ENCODE assay signal across 14 cellular contexts in the genomic region with DNA sequence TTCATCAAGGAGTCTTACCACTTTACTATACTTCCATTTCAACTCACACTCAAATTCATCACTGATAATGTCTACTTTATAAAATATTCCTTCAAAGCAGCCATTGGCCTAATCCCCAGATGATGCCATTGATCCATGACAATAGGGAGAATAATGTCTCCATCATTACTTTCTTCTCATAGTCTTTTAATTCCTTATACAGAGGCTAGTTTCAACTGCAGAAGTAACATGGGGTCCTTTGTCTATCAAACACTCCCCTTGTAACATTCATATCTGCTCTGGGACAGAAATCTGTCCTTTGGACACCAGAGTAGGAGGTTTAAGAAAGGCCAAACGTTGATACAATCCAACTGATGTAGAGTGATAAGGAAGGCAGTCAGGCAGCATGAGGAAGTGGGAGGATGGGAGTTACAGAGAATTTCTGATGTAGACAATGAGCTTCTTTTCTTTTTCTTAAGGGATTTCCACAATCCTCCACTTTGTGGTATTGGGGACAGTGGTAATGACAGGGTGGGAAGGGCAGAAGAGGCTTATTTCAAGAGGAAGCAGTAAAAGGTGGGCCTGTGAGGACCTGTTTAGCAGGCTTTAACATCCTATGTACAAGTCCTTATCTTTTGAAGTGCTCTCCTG. TPM values are rescaled to one million over a fixed set of nuclear protein-coding genes. Genes with fewer than 3 reads are reported as not detected.
DNase-seq lines count a peak whose midpoint lies in the region; ATAC-seq and TF ChIP-seq lines count a peak whose summit lies in the region.
"Had no signal": no experiment of that assay in that cellular context is flagged by ENCODE, and none has a peak within 500 bp of the region (broad histone marks: within the 10 kb centered on the region; RNA-seq: fewer than 3 reads in every experiment).

No MANE protein-coding gene starts in this region.

- no peak for TF ChIP-seq EP300 in stomach (IDR thresholded peaks at IDR 0.05)

- H3K9me3 ChIP-seq in stomach: no peaks in the 10 kb centered on the region
- H3K9me3 ChIP-seq: A549 had no signal

- no peak for DNase-seq in activated CD4-positive, alpha-beta T cell treated with anti-CD3 and anti-CD28 coated beads, Interleukin-2, amount 10 ng/mL, durations not matched to agents 24 days and 14 days
- DNase-seq in activated CD4-positive, alpha-beta T cell treated with anti-CD3 and anti-CD28 coated beads for 4 hours: no peak
- no peak for DNase-seq in central memory CD8-positive, alpha-beta T cell (ENCODE audit: low spot score in 2 of 2)
- DNase-seq in stomach (no peak), GM19240 (ENCODE audit: insufficient read length, low spot score) (no peak), NCI-H2227 (lab: John Stamatoyannopoulos, UW; ENCODE audit: unreplicated experiment) (no peak)
- DNase-seq: cerebellar nuclear complex; DND-41; stimulated activated naive CD4-positive, alpha-beta T cell had no signal

- no peak overlapping the region for H3K4me3 ChIP-seq in stomach
- H3K4me3 ChIP-seq: A549 had no signal

- intact Hi-C loops in activated CD4-positive, alpha-beta T cell treated with anti-CD3 and anti-CD28 coated beads, Interleukin-2, amount 10 ng/mL, durations not matched to agents 24 days and 14 days (cut with micrococcal nuclease): no loop called here
- intact Hi-C loops in stomach (cut with DNase I; ENCODE audit: low total_unique reads): no loop called here

- H3K27ac Mint-ChIP-seq in activated CD4-positive, alpha-beta T cell treated with anti-CD3 and anti-CD28 coated beads, Interleukin-2, amount 10 ng/mL, durations not matched to agents 24 days and 14 days: peak overlapping the region; percentile 8
- peak overlapping the region; percentile 96 for H3K27ac Mint-ChIP-seq in central memory CD8-positive, alpha-beta T cell (ENCODE audit: low read depth)

- H3K36me3 Mint-ChIP-seq in activated CD4-positive, alpha-beta T cell treated with anti-CD3 and anti-CD28 coated beads, Interleukin-2, amount 10 ng/mL, durations not matched to agents 24 days and 14 days (ENCODE audit: low read depth): no peaks in the 10 kb centered on the region
- H3K36me3 Mint-ChIP-seq in central memory CD8-positive, alpha-beta T cell (ENCODE audit: insufficient read depth): peaks cover 5% of the 10 kb centered on the region

- no peak for TF ChIP-seq POLR2A in stomach (IDR thresholded peaks at IDR 0.05)

- H3K27ac ChIP-seq in stomach: peak overlapping the region in 4 of 5 donors; percentile 57 to 76 (median 62)
- H3K27ac ChIP-seq: A549 had no signal

- peaks cover 19% of the 10 kb centered on the region for H3K4me1 Mint-ChIP-seq in activated CD4-positive, alpha-beta T cell treated with anti-CD3 and anti-CD28 coated beads, Interleukin-2, amount 10 ng/mL, durations not matched to agents 24 days and 14 days
- H3K4me1 Mint-ChIP-seq in central memory CD8-positive, alpha-beta T cell: peaks cover 19% of the 10 kb centered on the region

- peak; percentile 5 for ATAC-seq in HG03457 (IDR thresholded peaks at IDR 0.05; ENCODE audit: unreplicated experiment)
- no peak for ATAC-seq in central memory CD8-positive, alpha-beta T cell (replicated peaks; ENCODE audit: extremely low read depth, poor library complexity, severe bottlenecking)
- ATAC-seq in GM19324 (IDR thresholded peaks at IDR 0.05; ENCODE audit: low FRiP score, unreplicated experiment): no peak
- ATAC-seq: A549, Panc1 had no signal

- WGBS in stomach, 5 donors: 4 to 10% (median 7%) methylated on average over 1 of the region's 1 CpG

- no peaks in the 10 kb centered on the region for H3K9me3 Mint-ChIP-seq in activated CD4-positive, alpha-beta T cell treated with anti-CD3 and anti-CD28 coated beads, Interleukin-2, amount 10 ng/mL, durations not matched to agents 24 days and 14 days
- no peaks in the 10 kb centered on the region for H3K9me3 Mint-ChIP-seq in central memory CD8-positive, alpha-beta T cell

- no peaks in the 10 kb centered on the region for H3K36me3 ChIP-seq in stomach

- H3K27me3 ChIP-seq in stomach: no peaks in the 10 kb centered on the region

- H3K27me3 Mint-ChIP-seq in activated CD4-positive, alpha-beta T cell treated with anti-CD3 and anti-CD28 coated beads, Interleukin-2, amount 10 ng/mL, durations not matched to agents 24 days and 14 days: peaks cover 38% of the 10 kb centered on the region
- H3K27me3 Mint-ChIP-seq in central memory CD8-positive, alpha-beta T cell: no peaks in the 10 kb centered on the region

- peaks cover 0 to 3% (median 0%) of the 10 kb centered on the region in 4 donors for H3K4me1 ChIP-seq in stomach
- H3K4me1 ChIP-seq: A549 had no signal

- H3K4me3 Mint-ChIP-seq in activated CD4-positive, alpha-beta T cell treated with anti-CD3 and anti-CD28 coated beads, Interleukin-2, amount 10 ng/mL, durations not matched to agents 24 days and 14 days: no peak overlapping the region
- no peak overlapping the region for H3K4me3 Mint-ChIP-seq in central memory CD8-positive, alpha-beta T cell

- TF ChIP-seq CTCF in stomach (IDR thresholded peaks at IDR 0.05): no peak

RNA-seq across cellular contexts. Expression of a gene that starts 18.9 kb away (rescaled TPM):
- 0.21 and 0.38 TPM in 2 replicates for total RNA-seq in activated CD4-positive, alpha-beta T cell treated with anti-CD3 and anti-CD28 coated beads, Interleukin-2, amount 10 ng/mL, durations not matched to agents 24 days and 14 days
- total RNA-seq in stomach: 1 to 10 TPM in 2 of 5 donors, under 1 TPM in 2, not detected in 1; 0.45 to 3.9 (median 1.9) TPM
- 1 to 10 TPM in 1 of 3 donors, under 1 TPM in 2; 0.62 to 2.1 (median 0.92) TPM for polyA plus RNA-seq in stomach

RNA-seq across cellular contexts. Expression of a gene that starts 45.1 kb away (rescaled TPM):
- 38.5 and 42.6 TPM in 2 replicates for total RNA-seq in activated CD4-positive, alpha-beta T cell treated with anti-CD3 and anti-CD28 coated beads, Interleukin-2, amount 10 ng/mL, durations not matched to agents 24 days and 14 days
- 100 to 1,000 TPM in 1 of 5 donors, 10 to 100 TPM in 3, under 1 TPM in 1; 0.29 to 171 (median 39.7) TPM for total RNA-seq in stomach
- 10 to 100 TPM; 14.3 to 34.1 (median 23.3) TPM for polyA plus RNA-seq in stomach
- polyA plus RNA-seq: neural cell had no signal

RNA-seq across cellular contexts. Expression of a gene that starts 47.5 kb away (rescaled TPM):
- total RNA-seq in activated CD4-positive, alpha-beta T cell treated with anti-CD3 and anti-CD28 coated beads, Interleukin-2, amount 10 ng/mL, durations not matched to agents 24 days and 14 days: 4.7 and 6.2 TPM in 2 replicates
- total RNA-seq in stomach: 10 to 100 TPM in 4 of 5 donors, not detected in 1; 10.7 to 46.6 (median 31.9) TPM
- 10 to 100 TPM; 48.3 to 62.2 (median 51.1) TPM for polyA plus RNA-seq in stomach
- polyA plus RNA-seq: A549 had no signal

RNA-seq across cellular contexts. Expression of a gene that starts 59.9 kb away (rescaled TPM):
- 320 TPM in 2 replicates for total RNA-seq in activated CD4-positive, alpha-beta T cell treated with anti-CD3 and anti-CD28 coated beads, Interleukin-2, amount 10 ng/mL, durations not matched to agents 24 days and 14 days
- 100 to 1,000 TPM; 111 to 538 (median 190) TPM for total RNA-seq in stomach
- 10 to 100 TPM; 70.7 to 78.7 (median 74.4) TPM for polyA plus RNA-seq in stomach
